ENCODE assay signal across 8 cellular contexts in genomic region chr18:3450358-3451107, GRCh38. TPM values are rescaled to one million over a fixed set of nuclear protein-coding genes. Genes with fewer than 3 reads are reported as not detected.
DNase-seq lines count a peak whose midpoint lies in the region; ATAC-seq, FAIRE-seq and TF ChIP-seq lines count a peak whose summit lies in the region.

No MANE protein-coding gene starts in this region.

- CTCF ChIA-PET in PC-9 (lab: Charles Lee): no interaction called here

- H3K27me3 ChIP-seq in GM23338 (ENCODE audit: insufficient read depth) (no peaks in the 10 kb centered on the region), PC-9 (ENCODE audit: insufficient read depth, low read depth) (no peaks in the 10 kb centered on the region), testis (no peaks in the 10 kb centered on the region)

- H3K27me3 Mint-ChIP-seq in GM23338 (ENCODE audit: insufficient read depth, low read depth, poor library complexity): peaks cover 46% of the 10 kb centered on the region

- peaks cover 46% of the 10 kb centered on the region for H3K36me3 Mint-ChIP-seq in GM23338 (ENCODE audit: low read depth)

- H3F3A ChIP-seq in GM23338 (replicated peaks; ENCODE audit: low read depth) (peaks cover 25% of the 10 kb centered on the region; the same call in 1 of the 2 replicates), PC-9 (ENCODE audit: insufficient read depth, low read depth) (peaks cover 74% of the 10 kb centered on the region)

- POLR2A ChIA-PET in PC-9 (lab: Charles Lee; ENCODE audit: unreplicated experiment): no interaction called here

- FAIRE-seq in frontal cortex (lab: Jason Lieb, UNC): no peak

- H3K36me3 ChIP-seq in GM23338 (ENCODE audit: insufficient read depth): no peaks in the 10 kb centered on the region
- peaks cover 12% of the 10 kb centered on the region for H3K36me3 ChIP-seq in PC-9 (ENCODE audit: low read depth)
- no peaks in the 10 kb centered on the region for H3K36me3 ChIP-seq in testis (ENCODE audit: low read depth, missing control alignments)

- H2AFZ ChIP-seq in GM23338 (no peak overlapping the region), PC-9 (no peak overlapping the region)

- H3K4me3 ChIP-seq in GM23338 (peak overlapping the region; percentile 83), PC-9 (peak overlapping the region; percentile 83), testis (peak overlapping the region; percentile 80 to 96)

- no peak for TF ChIP-seq CTCF in GM23338 (conservative IDR thresholded peaks at IDR 0.05; ENCODE audit: low read depth in 2 of 2)
- no peak for TF ChIP-seq CTCF in PC-9 (conservative IDR thresholded peaks at IDR 0.05)
- TF ChIP-seq CTCF in testis (IDR thresholded peaks at IDR 0.05): no peak

- intact Hi-C loops in PC-9 (cut with micrococcal nuclease; ENCODE audit: unreplicated experiment): loop anchor here (5.0 kb wide), 1 partner anchor 322 kb away; no protein-coding TSS in a partner anchor
- intact Hi-C loops in testis (cut with DNase I; ENCODE audit: low total_unique reads): loop anchor here (5.0 kb wide), 1 partner anchor 147 kb away; no protein-coding TSS in a partner anchor

- peaks cover 17% of the 10 kb centered on the region for H3K4me1 ChIP-seq in GM23338 (ENCODE audit: insufficient read depth)
- H3K4me1 ChIP-seq in PC-9 (replicated peaks; ENCODE audit: insufficient read depth): peaks cover 40% of the 10 kb centered on the region
- peaks cover 27% of the 10 kb centered on the region for H3K4me1 ChIP-seq in testis

- H3K9me2 ChIP-seq in GM23338 (ENCODE audit: insufficient read depth): no peaks in the 10 kb centered on the region
- no peaks in the 10 kb centered on the region for H3K9me2 ChIP-seq in PC-9 (ENCODE audit: insufficient read depth)

- ATAC-seq in GM23338: no peak

- peak overlapping the region; percentile 98 for H3K4me3 Mint-ChIP-seq in GM23338

- H3K79me2 ChIP-seq in GM23338 (replicated peaks; ENCODE audit: insufficient read depth) (peaks cover 63% of the 10 kb centered on the region), PC-9 (ENCODE audit: low read depth) (peaks cover 73% of the 10 kb centered on the region)

- DNase-seq in GM23338 (ENCODE audit: low spot score): no peak
- DNase-seq in PC-9: no peak
- peak; percentile 77 for DNase-seq in activated gamma-delta T cell treated with Interleukin-2 at 50 U/mL for 16 hours
- peak; percentile 29 to 51 for DNase-seq in frontal cortex (ENCODE audit: low spot score in 2 of 2)
- DNase-seq in nucleus accumbens (lab: John Stamatoyannopoulos, UW): peak in 49 of 56 donors; percentile 13 to 86 (median 67)
- peak; percentile 80 for DNase-seq in testis
- no peak for DNase-seq in cerebellar cortex (ENCODE audit: low spot score)
- DNase-seq in inferior parietal cortex (ENCODE audit: extremely low spot score): no peak

- BruUV-seq in PC-9 (replicated peaks; lab: Mats Ljungman, UMichigan): TSS peak; percentile 20

- H3K27ac ChIP-seq in GM23338 (ENCODE audit: low read depth): peak overlapping the region; percentile 73
- H3K27ac ChIP-seq in PC-9: peak overlapping the region; percentile 96
- peak overlapping the region; percentile 97 to 98 for H3K27ac ChIP-seq in testis

- no peak for TF ChIP-seq POLR2A in testis (IDR thresholded peaks at IDR 0.05)

- peak overlapping the region; percentile 88 for H3K4me2 ChIP-seq in GM23338
- H3K4me2 ChIP-seq in PC-9: peak overlapping the region; percentile 84

- peaks cover 29% of the 10 kb centered on the region for H3K4me1 Mint-ChIP-seq in GM23338

- 0% methylated on average over 36 to 54 of the region's 69 CpGs for WGBS in testis, 2 donors

- H3K27ac Mint-ChIP-seq in GM23338: peak overlapping the region; percentile 97

- H4K20me1 ChIP-seq in GM23338 (replicated peaks; ENCODE audit: insufficient read depth) (peaks cover 4% of the 10 kb centered on the region; the same call in 1 of the 2 replicates), PC-9 (ENCODE audit: insufficient read depth) (peaks cover 18% of the 10 kb centered on the region)

- H3K9me3 ChIP-seq in PC-9 (ENCODE audit: insufficient read depth, low read depth): no peaks in the 10 kb centered on the region
- no peaks in the 10 kb centered on the region for H3K9me3 ChIP-seq in testis

- peaks cover 17% of the 10 kb centered on the region for H3K9me3 Mint-ChIP-seq in GM23338

TF ChIP-seq in GM23338, 12 proteins besides CTCF, POLR2A, EP300 and RAD21:
- TF ChIP-seq EZH2 (IDR thresholded peaks at IDR 0.05; ENCODE audit: low read depth, unreplicated experiment) (no peak), POLR2AphosphoS5 (IDR thresholded peaks at IDR 0.05; ENCODE audit: low read depth) (peak; percentile 49), NANOG (IDR thresholded peaks at IDR 0.05; ENCODE audit: borderline replicate concordance) (no peak), ZNF114 (CRISPR knock-in tag; IDR thresholded peaks at IDR 0.05) (no peak), ETS1 (IDR thresholded peaks at IDR 0.05) (no peak)

RNA-seq across cellular contexts. Expression of gene TGIF1, which starts 0.6 kb away (rescaled TPM):
- 286 and 294 TPM in 2 replicates for total RNA-seq in GM23338 (2014; rRNA removed; shearing (Covaris generic))
- 288 and 316 TPM in 2 replicates for polyA plus RNA-seq in GM23338 (2016; fragmentation: Nextera tagmentation; extraction: Ambion mirVana)
- total RNA-seq in PC-9 (2021): 188 and 203 TPM in 2 replicates
- total RNA-seq in frontal cortex: 15.5 TPM
- total RNA-seq in testis: 100 to 1,000 TPM in 1 of 2 donors, 10 to 100 TPM in 1; 66.6 to 117 TPM
- polyA plus RNA-seq in testis (ENCODE audit: insufficient read depth, low read depth, low replicate concordance): 56.1 TPM

Comparison
In these comparisons a context has a peak if more than half of its experiments do, and no peak if none do; other contexts are left out.
1. DNase-seq: peak in activated gamma-delta T cell treated with Interleukin-2 at 50 U/mL for 16 hours (single experiment), frontal cortex (2 of 2), nucleus accumbens (49 of 56) and testis (single experiment); none in GM23338 (single experiment), PC-9 (0 of 2), cerebellar cortex (single experiment) and inferior parietal cortex (single experiment).
2. Peak in every context shown above with its lines, with median percentiles within 50 percentile points of each other: H3K27ac ChIP-seq and H3K4me3 ChIP-seq.